Comparison of ENCODE assay signal across 28 cellular contexts in genomic region chr10:2119316-2119715, GRCh38.
DNase-seq lines count a peak whose midpoint lies in the region; ATAC-seq and TF ChIP-seq lines count a peak whose summit lies in the region.
"Had no signal": no experiment of that assay in that cellular context is flagged by ENCODE, and none has a peak within 500 bp of the region (broad histone marks: within the 10 kb centered on the region; RNA-seq: fewer than 3 reads in every experiment).

No MANE protein-coding gene starts in this region.

- H3K27ac ChIP-seq in left lung, result no peak overlapping the region
- H3K27ac ChIP-seq: BLaER1, gastrocnemius medialis, neural progenitor cell, sigmoid colon, SJSA1, tibial artery had no signal

- no peaks in the 10 kb centered on the region for H3K27me3 ChIP-seq in left lung
- H3K27me3 ChIP-seq: BLaER1, gastrocnemius medialis, neural progenitor cell, sigmoid colon, SJSA1, tibial artery had no signal

- in situ Hi-C loops in astrocyte of the spinal cord (cut with HindIII; ENCODE audit: low sequenced_read_pairs), result no loop called here

- peaks cover 0 to 13% of the 10 kb centered on the region in 2 donors for H3K9me3 ChIP-seq in left lung
- H3K9me3 ChIP-seq: gastrocnemius medialis, SJSA1 had no signal

- ATAC-seq in sciatic nerve (no peak), left lung (no peak)
- ATAC-seq: activated naive CD4-positive, alpha-beta T cell treated with anti-CD3 and anti-CD28 coated beads, Interleukin-2, amount 50 U/mL, for 72 hours; gastrocnemius medialis had no signal

- intact Hi-C loops in sciatic nerve (cut with DNase I), result no loop called here
- intact Hi-C loops in left lung (cut with DNase I), result no loop called here

- H3K4me1 ChIP-seq in left lung, result no peaks in the 10 kb centered on the region
- H3K4me1 ChIP-seq: gastrocnemius medialis, sigmoid colon, tibial artery had no signal

- TF ChIP-seq CTCF in astrocyte of the spinal cord (IDR thresholded peaks at IDR 0.05; ENCODE audit: low read depth, low read length) (no peak), left lung (IDR thresholded peaks at IDR 0.05) (no peak)

- no peak overlapping the region for H3K4me3 ChIP-seq in astrocyte of the spinal cord (ENCODE audit: low read depth, low read length)
- H3K4me3 ChIP-seq in left lung, result no peak overlapping the region
- H3K4me3 ChIP-seq: BLaER1, gastrocnemius medialis, neural progenitor cell, sigmoid colon, SJSA1, tibial artery had no signal

- H3K36me3 ChIP-seq in left lung, result no peaks in the 10 kb centered on the region
- H3K36me3 ChIP-seq: BLaER1, gastrocnemius medialis, neural progenitor cell, sigmoid colon, SJSA1, tibial artery had no signal

- peak; percentile 83 for DNase-seq in M059J (ENCODE audit: low read depth)
- DNase-seq in astrocyte of the spinal cord (ENCODE audit: low read depth, low spot score), result peak; percentile 52
- peak; percentile 71 for DNase-seq in islet precursor cell
- DNase-seq in retina, result no peak
- no peak for DNase-seq in sciatic nerve (ENCODE audit: low spot score)
- no peak for DNase-seq in left lung
- DNase-seq in NCI-H524 (lab: John Stamatoyannopoulos, UW), result no peak
- DNase-seq: activated CD4-positive, alpha-beta T cell treated with anti-CD3 and anti-CD28 coated beads, Interleukin-2, amount 50 U/mL, for 1 hour; activated CD4-positive, CD25-positive, alpha-beta regulatory T cell; activated effector memory CD4-positive, alpha-beta T cell treated with Interleukin-2 at 50 U/mL for 16 hours; activated T-cell treated with anti-CD3 and anti-CD28 coated beads, Interleukin-2, amount 50 U/mL, for 1 hour; caudate nucleus; DMS153; gastrocnemius medialis; H7; Karpas-422; MV-4-11; NCI-H1436 treated with DMSO at 0.1 percent for 48 hours; NCI-H446; NCI-H82; sigmoid colon; stimulated activated CD4-positive, alpha-beta T cell treated with anti-CD3 and anti-CD28 coated beads, Interleukin-4, amount 100 ng/mL, for 1 hour; T-helper 9 cell; tibial artery had no signal

Comparison
In these comparisons a context has a peak if more than half of its experiments do, and no peak if none do; other contexts are left out.
1. DNase-seq: peak in M059J (single experiment), astrocyte of the spinal cord (single experiment) and islet precursor cell (single experiment); none in retina (single experiment), sciatic nerve (single experiment), left lung (0 of 2) and NCI-H524 (0 of 2).